In the genomic region with DNA sequence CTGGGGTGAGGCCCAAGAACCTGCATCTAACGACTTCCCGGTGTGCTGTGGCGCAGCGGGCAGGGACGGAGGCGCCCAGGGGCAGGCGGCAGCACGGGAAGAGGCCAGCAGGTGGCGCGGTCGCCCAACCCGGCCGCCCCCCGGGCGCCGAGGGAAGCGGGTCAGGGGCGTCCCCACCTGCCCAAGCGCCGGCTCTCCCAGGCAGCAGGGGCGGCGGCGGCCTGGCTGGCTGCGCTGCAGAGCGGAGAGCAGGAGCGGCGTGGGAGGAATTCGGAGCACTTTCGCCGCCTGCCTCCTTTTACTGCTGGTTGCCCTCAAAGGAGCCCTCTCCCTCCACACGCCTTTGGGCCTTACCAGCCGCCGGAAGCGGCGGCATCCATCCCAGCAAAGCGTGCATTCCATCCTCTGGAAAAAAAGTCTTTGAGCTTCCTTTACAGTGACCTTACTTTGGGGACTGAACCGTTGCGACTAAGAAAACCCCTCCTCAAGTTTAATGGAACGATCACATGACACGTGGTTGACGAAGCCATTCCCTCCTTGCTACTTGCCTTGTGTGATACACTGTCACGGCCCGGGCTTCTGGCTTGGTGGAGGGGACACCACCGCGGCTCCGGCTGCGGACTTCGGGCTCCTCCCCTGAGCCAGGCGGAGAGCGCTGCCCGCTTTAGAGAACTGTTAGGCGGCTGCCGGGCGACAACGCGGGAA, we compare ENCODE assay signal across 8 cellular contexts.
DNase-seq lines count a peak whose midpoint lies in the region; ATAC-seq lines count a peak whose summit lies in the region.

No MANE protein-coding gene starts in this region.

- no peak overlapping the region for H3K27ac ChIP-seq in iPS DF 6.9 (ENCODE audit: low read length)

- no peaks in the 10 kb centered on the region for H3K9me3 ChIP-seq in iPS DF 6.9 (ENCODE audit: control insufficient read depth, insufficient read depth, low read length)

- peak; percentile 60 for ATAC-seq in GM19395 (IDR thresholded peaks at IDR 0.05; ENCODE audit: unreplicated experiment)
- no peak for ATAC-seq in HG02938 (IDR thresholded peaks at IDR 0.05; ENCODE audit: unreplicated experiment)

- DNase-seq in Ammon's horn (ENCODE audit: low spot score), result peak; percentile 72
- peak; percentile 50 for DNase-seq in HK-2 (ENCODE audit: unreplicated experiment)
- DNase-seq in T follicular helper cell (ENCODE audit: low read depth), result peak; percentile 42
- peak in 42 of 58 donors; percentile 8 to 62 (median 37) for DNase-seq in anterior cingulate cortex (lab: John Stamatoyannopoulos, UW)
- no peak for DNase-seq in iPS DF 6.9 (ENCODE audit: low read depth, low spot score)
- DNase-seq in skeletal muscle cell (ENCODE audit: low read depth), result no peak

- H3K27me3 ChIP-seq in iPS DF 6.9 (ENCODE audit: control insufficient read depth, insufficient read depth, low read length), result peaks cover 8% of the 10 kb centered on the region; the same call in 1 of the 2 replicates

- no CpG with 5 or more reads among the region's 56 CpGs for WGBS in iPS DF 6.9 (ENCODE audit: insufficient coverage, insufficient read length)

- no peaks in the 10 kb centered on the region for H3K36me3 ChIP-seq in iPS DF 6.9 (ENCODE audit: control insufficient read depth, insufficient read depth, low read length)

- peak overlapping the region; percentile 23; the same call in 1 of the 2 replicates for H3K4me3 ChIP-seq in iPS DF 6.9 (ENCODE audit: low read length)
- H3K4me3 ChIP-seq in skeletal muscle cell (ENCODE audit: low read depth, low read length), result peak overlapping the region; percentile 44

- H3K4me1 ChIP-seq in iPS DF 6.9 (ENCODE audit: control insufficient read depth, insufficient read depth, low read length), result peaks cover 2% of the 10 kb centered on the region

Comparison
In these comparisons a context has a peak if more than half of its experiments do, and no peak if none do; other contexts are left out.
1. DNase-seq: peak in Ammon's horn (single experiment), HK-2 (single experiment), T follicular helper cell (single experiment) and anterior cingulate cortex (42 of 58); none in iPS DF 6.9 (single experiment) and skeletal muscle cell (single experiment).